Comparison of ENCODE assay signal across 19 cellular contexts in genomic region chr15:72511536-72511935, GRCh38.
"Had no signal": no experiment of that assay in that cellular context is flagged by ENCODE, and none has a peak within 500 bp of the region (broad histone marks: within the 10 kb centered on the region; RNA-seq: fewer than 3 reads in every experiment).

No MANE protein-coding gene starts in this region.

- H3K36me3 ChIP-seq: ovary, uterus had no signal

- H3K27me3 ChIP-seq: ovary, uterus had no signal

- H3K9me3 ChIP-seq: mucosa of descending colon, ovary, uterus had no signal

- H3K27me3 Mint-ChIP-seq: activated B cell treated with CpG ODN at 0.5 μM for 24 hours; activated T-helper 17 cell treated with anti-CD3 and anti-CD28 coated beads, Interleukin-2, amount 50 U/mL, for 72 hours; naive thymus-derived CD4-positive, alpha-beta T cell; stimulated activated memory B cell treated with anti-CD40 and anti-IgM and Interleukin-4, amounts not matched to agents 10 μg/mL and 1 μg/mL and 100 μg/mL, for 72 hours had no signal

- H3K4me3 ChIP-seq: coronary artery, lung, mucosa of descending colon, ovary, uterus had no signal

- DNase-seq: activated B cell treated with CpG ODN at 0.5 μM for 24 hours; activated CD4-positive, alpha-beta T cell treated with anti-CD3 and anti-CD28 coated beads for 48 hours; activated CD8-positive, alpha-beta memory T cell treated with anti-CD3 and anti-CD28 coated beads, Interleukin-2, amount 50 U/mL, for 48 hours; activated CD8-positive, alpha-beta T cell treated with anti-CD3 and anti-CD28 coated beads, Interleukin-2, amount 10 ng/mL, durations not matched to agents 7 days and 5 days; activated naive CD4-positive, alpha-beta T cell treated with anti-CD3 and anti-CD28 coated beads for 36 hours; central memory CD4-positive, alpha-beta T cell; effector CD4-positive, alpha-beta T cell; left colon; mucosa of descending colon; naive thymus-derived CD4-positive, alpha-beta T cell; ovary; stimulated activated CD4-positive, alpha-beta T cell treated with anti-CD3 and anti-CD28 coated beads, Interleukin-2, amount 100 ng/mL, for 48 hours; SW 1271; uterus had no signal

- ATAC-seq: activated CD8-positive, alpha-beta T cell treated with anti-CD3 and anti-CD28 coated beads, Interleukin-2, amount 10 ng/mL, durations not matched to agents 7 days and 5 days; activated T-helper 17 cell treated with anti-CD3 and anti-CD28 coated beads, Interleukin-2, amount 50 U/mL, for 72 hours; left colon; mucosa of descending colon; naive thymus-derived CD4-positive, alpha-beta T cell; stimulated activated memory B cell treated with anti-CD40 and anti-IgM and Interleukin-4, amounts not matched to agents 10 μg/mL and 1 μg/mL and 100 μg/mL, for 72 hours had no signal

- H3K27ac ChIP-seq: coronary artery, ovary, uterus had no signal

- H3K9me3 Mint-ChIP-seq: activated naive CD4-positive, alpha-beta T cell treated with anti-CD3 and anti-CD28 coated beads for 36 hours; activated T-helper 17 cell treated with anti-CD3 and anti-CD28 coated beads, Interleukin-2, amount 50 U/mL, for 72 hours; naive thymus-derived CD4-positive, alpha-beta T cell; T-helper 2 cell treated with Interferon-gamma antibody and Interleukin-4, amounts not matched to agents 5 μg/mL and 100 μg/mL, for 36 hours had no signal

- H3K4me3 Mint-ChIP-seq: activated B cell treated with CpG ODN at 0.5 μM for 24 hours; activated CD8-positive, alpha-beta T cell treated with anti-CD3 and anti-CD28 coated beads, Interleukin-2, amount 10 ng/mL, durations not matched to agents 7 days and 5 days; activated naive CD4-positive, alpha-beta T cell treated with anti-CD3 and anti-CD28 coated beads for 36 hours; activated T-helper 17 cell treated with anti-CD3 and anti-CD28 coated beads, Interleukin-2, amount 50 U/mL, for 72 hours; stimulated activated memory B cell treated with anti-CD40 and anti-IgM and Interleukin-4, amounts not matched to agents 10 μg/mL and 1 μg/mL and 100 μg/mL, for 72 hours; T-helper 2 cell treated with Interferon-gamma antibody and Interleukin-4, amounts not matched to agents 5 μg/mL and 100 μg/mL, for 36 hours had no signal

- H3K27ac Mint-ChIP-seq: activated B cell treated with CpG ODN at 0.5 μM for 24 hours; activated CD8-positive, alpha-beta T cell treated with anti-CD3 and anti-CD28 coated beads, Interleukin-2, amount 10 ng/mL, durations not matched to agents 7 days and 5 days; activated naive CD4-positive, alpha-beta T cell treated with anti-CD3 and anti-CD28 coated beads for 36 hours; T-helper 2 cell treated with Interferon-gamma antibody and Interleukin-4, amounts not matched to agents 5 μg/mL and 100 μg/mL, for 36 hours had no signal
